ENCODE assay signal across 8 cellular contexts in the genomic region with DNA sequence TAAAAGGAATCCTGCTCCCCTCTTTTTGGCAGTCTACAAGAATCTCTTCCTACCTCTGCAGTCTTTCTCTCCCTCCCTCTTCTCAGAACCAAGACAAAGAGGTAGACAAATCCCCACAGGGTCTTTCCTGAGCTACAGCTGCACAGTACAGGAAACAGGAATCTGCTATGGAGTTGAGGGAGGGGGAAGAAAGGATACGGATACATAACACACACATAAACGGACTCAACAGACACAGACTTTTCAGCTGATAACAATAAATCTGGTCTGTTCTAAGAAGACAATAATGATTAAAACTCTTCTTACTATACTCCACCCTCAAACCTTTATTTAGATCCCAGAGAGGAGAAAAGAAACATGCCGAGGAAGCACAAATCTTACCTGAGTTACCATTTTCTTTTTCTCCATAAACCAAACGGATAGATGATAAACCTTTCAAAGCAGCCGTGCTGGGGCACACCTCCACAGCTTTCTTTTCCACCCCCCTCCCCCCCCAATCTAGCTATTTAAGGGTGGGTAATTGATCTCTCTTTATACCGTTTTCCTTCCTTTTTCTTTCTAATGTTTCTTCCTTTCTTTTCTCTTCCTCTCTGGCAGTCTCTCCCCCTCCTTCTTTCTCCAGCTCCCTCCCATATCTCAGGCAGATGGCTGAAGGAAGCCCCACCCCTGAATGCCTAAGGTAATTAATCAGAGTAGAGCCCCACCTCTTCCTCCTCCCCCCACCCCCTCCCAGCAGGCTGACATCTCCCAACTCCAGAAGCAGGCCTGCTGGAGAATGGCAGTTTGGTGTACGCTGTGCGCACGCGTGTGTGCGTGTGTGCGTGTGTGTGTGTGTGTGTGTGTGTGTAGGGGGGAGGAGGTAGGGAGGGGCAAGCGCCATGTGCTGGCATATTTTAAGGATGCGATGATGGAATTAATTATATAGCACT.
DNase-seq lines count a peak whose midpoint lies in the region; ATAC-seq and TF ChIP-seq lines count a peak whose summit lies in the region.

No MANE protein-coding gene starts in this region.

- TF ChIP-seq CTCF in progenitor cell of endocrine pancreas (IDR thresholded peaks at IDR 0.05; ENCODE audit: unreplicated experiment) = no peak

- H3K36me3 Mint-ChIP-seq in activated CD8-positive, alpha-beta memory T cell treated with anti-CD3 and anti-CD28 coated beads, Interleukin-2, amount 10 ng/mL, durations not matched to agents 7 days and 5 days = no peaks in the 10 kb centered on the region
- H3K36me3 Mint-ChIP-seq in progenitor cell of endocrine pancreas (ENCODE audit: insufficient read depth) = no peaks in the 10 kb centered on the region
- no peaks in the 10 kb centered on the region for H3K36me3 Mint-ChIP-seq in activated CD4-positive, alpha-beta memory T cell treated with anti-CD3 and anti-CD28 coated beads, Interleukin-2, amount 10 ng/mL, durations not matched to agents 7 days and 5 days (ENCODE audit: low read depth)

- no peak for ATAC-seq in activated CD8-positive, alpha-beta memory T cell treated with anti-CD3 and anti-CD28 coated beads, Interleukin-2, amount 10 ng/mL, durations not matched to agents 7 days and 5 days
- ATAC-seq in left ventricle myocardium superior (peak; percentile 78), HG03378 (IDR thresholded peaks at IDR 0.05; ENCODE audit: unreplicated experiment) (no peak)

- CTCF ChIA-PET in activated CD8-positive, alpha-beta memory T cell treated with anti-CD3 and anti-CD28 coated beads, Interleukin-2, amount 10 ng/mL, durations not matched to agents 7 days and 5 days (lab: Charles Lee) = no interaction called here
- CTCF ChIA-PET in activated CD4-positive, alpha-beta memory T cell treated with anti-CD3 and anti-CD28 coated beads, Interleukin-2, amount 10 ng/mL, durations not matched to agents 7 days and 5 days (lab: Charles Lee) = no interaction called here

- H3K27ac Mint-ChIP-seq in activated CD8-positive, alpha-beta memory T cell treated with anti-CD3 and anti-CD28 coated beads, Interleukin-2, amount 10 ng/mL, durations not matched to agents 7 days and 5 days = no peak overlapping the region
- peak overlapping the region; percentile 96 for H3K27ac Mint-ChIP-seq in progenitor cell of endocrine pancreas
- H3K27ac Mint-ChIP-seq in activated CD4-positive, alpha-beta memory T cell treated with anti-CD3 and anti-CD28 coated beads, Interleukin-2, amount 10 ng/mL, durations not matched to agents 7 days and 5 days = no peak overlapping the region

- DNase-seq in activated CD8-positive, alpha-beta memory T cell treated with anti-CD3 and anti-CD28 coated beads, Interleukin-2, amount 50 U/mL, for 4 hours = peak; percentile 18
- DNase-seq in activated CD8-positive, alpha-beta memory T cell treated with anti-CD3 and anti-CD28 coated beads, Interleukin-2, amount 10 ng/mL, durations not matched to agents 7 days and 5 days = no peak
- DNase-seq in NCI-H2227 treated with DMSO at 0.1 percent for 48 hours (lab: John Stamatoyannopoulos, UW) (peak; percentile 86), anterior cingulate cortex (lab: John Stamatoyannopoulos, UW) (peak in 49 of 58 donors; percentile 10 to 85 (median 54)), left ventricle myocardium superior (peak; percentile 86), progenitor cell of endocrine pancreas (ENCODE audit: low spot score, unreplicated experiment) (peak; percentile 49)
- no peak for DNase-seq in activated CD4-positive, alpha-beta memory T cell treated with anti-CD3 and anti-CD28 coated beads, Interleukin-2, amount 10 ng/mL, durations not matched to agents 7 days and 5 days

- POLR2A ChIA-PET in activated CD4-positive, alpha-beta memory T cell treated with anti-CD3 and anti-CD28 coated beads, Interleukin-2, amount 10 ng/mL, durations not matched to agents 7 days and 5 days (lab: Charles Lee) = interaction anchor here (0.6 kb wide), 1 partner anchor 140 kb away, joined by 3 read pairs; no protein-coding TSS in a partner anchor

- no peak overlapping the region for H3K4me3 Mint-ChIP-seq in activated CD8-positive, alpha-beta memory T cell treated with anti-CD3 and anti-CD28 coated beads, Interleukin-2, amount 10 ng/mL, durations not matched to agents 7 days and 5 days
- H3K4me3 Mint-ChIP-seq in progenitor cell of endocrine pancreas (ENCODE audit: low read depth) = peak overlapping the region; percentile 90
- H3K4me3 Mint-ChIP-seq in activated CD4-positive, alpha-beta memory T cell treated with anti-CD3 and anti-CD28 coated beads, Interleukin-2, amount 10 ng/mL, durations not matched to agents 7 days and 5 days = no peak overlapping the region

- H3K27me3 Mint-ChIP-seq in activated CD8-positive, alpha-beta memory T cell treated with anti-CD3 and anti-CD28 coated beads, Interleukin-2, amount 10 ng/mL, durations not matched to agents 7 days and 5 days = peaks cover 31% of the 10 kb centered on the region
- H3K27me3 Mint-ChIP-seq in progenitor cell of endocrine pancreas = no peaks in the 10 kb centered on the region
- peaks cover 18% of the 10 kb centered on the region for H3K27me3 Mint-ChIP-seq in activated CD4-positive, alpha-beta memory T cell treated with anti-CD3 and anti-CD28 coated beads, Interleukin-2, amount 10 ng/mL, durations not matched to agents 7 days and 5 days

- H3K4me1 Mint-ChIP-seq in activated CD8-positive, alpha-beta memory T cell treated with anti-CD3 and anti-CD28 coated beads, Interleukin-2, amount 10 ng/mL, durations not matched to agents 7 days and 5 days = peaks cover 11% of the 10 kb centered on the region
- peaks cover 62% of the 10 kb centered on the region for H3K4me1 Mint-ChIP-seq in progenitor cell of endocrine pancreas (ENCODE audit: low read depth)
- peaks cover 12% of the 10 kb centered on the region for H3K4me1 Mint-ChIP-seq in activated CD4-positive, alpha-beta memory T cell treated with anti-CD3 and anti-CD28 coated beads, Interleukin-2, amount 10 ng/mL, durations not matched to agents 7 days and 5 days

- intact Hi-C loops in left ventricle myocardium superior (cut with micrococcal nuclease) = loop anchor here (10.0 kb wide), 1 partner anchor 75 kb away; no protein-coding TSS in a partner anchor

- H3K9me3 Mint-ChIP-seq in activated CD8-positive, alpha-beta memory T cell treated with anti-CD3 and anti-CD28 coated beads, Interleukin-2, amount 10 ng/mL, durations not matched to agents 7 days and 5 days (ENCODE audit: low read depth) = no peaks in the 10 kb centered on the region
- H3K9me3 Mint-ChIP-seq in progenitor cell of endocrine pancreas (ENCODE audit: low read depth) = no peaks in the 10 kb centered on the region
- H3K9me3 Mint-ChIP-seq in activated CD4-positive, alpha-beta memory T cell treated with anti-CD3 and anti-CD28 coated beads, Interleukin-2, amount 10 ng/mL, durations not matched to agents 7 days and 5 days = no peaks in the 10 kb centered on the region

Comparison
In these comparisons a context has a peak if more than half of its experiments do, and no peak if none do; other contexts are left out.
1. DNase-seq: peak in activated CD8-positive, alpha-beta memory T cell treated with anti-CD3 and anti-CD28 coated beads, Interleukin-2, amount 50 U/mL, for 4 hours (single experiment), NCI-H2227 treated with DMSO at 0.1 percent for 48 hours (single experiment), anterior cingulate cortex (49 of 58), left ventricle myocardium superior (single experiment) and progenitor cell of endocrine pancreas (single experiment); none in activated CD8-positive, alpha-beta memory T cell treated with anti-CD3 and anti-CD28 coated beads, Interleukin-2, amount 10 ng/mL, durations not matched to agents 7 days and 5 days (single experiment) and activated CD4-positive, alpha-beta memory T cell treated with anti-CD3 and anti-CD28 coated beads, Interleukin-2, amount 10 ng/mL, durations not matched to agents 7 days and 5 days (single experiment).